In the genomic region with DNA sequence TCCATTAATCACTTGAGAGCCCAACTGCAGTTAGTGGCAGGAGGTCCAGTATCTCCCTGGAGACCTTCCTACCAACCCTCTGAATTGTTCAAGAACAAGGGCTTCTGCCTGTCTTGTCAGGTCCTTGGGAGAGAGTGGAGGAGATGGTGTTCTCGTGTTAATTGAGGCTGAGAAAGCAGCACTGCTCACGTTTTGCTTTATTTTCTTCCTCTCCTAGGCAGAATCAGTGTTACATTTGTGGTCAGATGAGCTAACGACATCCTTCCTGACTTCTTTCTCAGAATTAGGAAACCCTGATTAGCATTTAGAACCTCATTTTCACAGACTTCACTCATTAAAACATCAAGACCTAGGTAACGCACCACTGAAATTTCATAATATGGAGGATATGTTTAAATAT, we compare ENCODE assay signal across 10 cellular contexts. TPM values are rescaled to one million over a fixed set of nuclear protein-coding genes. Genes with fewer than 3 reads are reported as not detected.
DNase-seq lines count a peak whose midpoint lies in the region; ATAC-seq and TF ChIP-seq lines count a peak whose summit lies in the region.
"Had no signal": no experiment of that assay in that cellular context is flagged by ENCODE, and none has a peak within 500 bp of the region (broad histone marks: within the 10 kb centered on the region; RNA-seq: fewer than 3 reads in every experiment).

No MANE protein-coding gene starts in this region.

- H3K4me3 Mint-ChIP-seq in activated CD8-positive, alpha-beta T cell treated with anti-CD3 and anti-CD28 coated beads for 36 hours: peak overlapping the region; percentile 13
- peak overlapping the region; percentile 74 for H3K4me3 Mint-ChIP-seq in natural killer cell treated with Interleukin-12 subunit alpha and Interleukin-12 subunit beta and Interleukin-15 and Interleukin-18, amount 100 ng/mL, for 72 hours
- H3K4me3 Mint-ChIP-seq: nephron had no signal

- intact Hi-C loops in activated CD8-positive, alpha-beta T cell treated with anti-CD3 and anti-CD28 coated beads for 36 hours (cut with micrococcal nuclease): no loop called here
- intact Hi-C loops in transverse colon (cut with DNase I; ENCODE audit: low total_unique reads): no loop called here

- CTCF ChIA-PET in activated CD8-positive, alpha-beta T cell treated with anti-CD3 and anti-CD28 coated beads for 36 hours (lab: Charles Lee): interaction anchor here (1.9 to 2.4 kb wide), 2 partner anchors 26 to 166 kb away, joined by 8 to 17 read pairs; partner anchors contain the start of gene LRIG2

- in situ Hi-C loops in transverse colon (cut with MboI; ENCODE audit: low pct_ligation_motif_present in 1 of 4, low pct_unique_long_range_greater_than_20kb in 1 of 4, low sequenced_read_pairs in 3 of 4): loop anchor here (10.0 to 25.0 kb wide), 3 partner anchors 162 to 309 kb away; no protein-coding TSS in a partner anchor

- no peaks in the 10 kb centered on the region for H3K27me3 ChIP-seq in transverse colon
- H3K27me3 ChIP-seq: tibial artery had no signal

- H3K9me3 Mint-ChIP-seq in activated CD8-positive, alpha-beta T cell treated with anti-CD3 and anti-CD28 coated beads for 36 hours: no peaks in the 10 kb centered on the region
- no peaks in the 10 kb centered on the region for H3K9me3 Mint-ChIP-seq in natural killer cell treated with Interleukin-12 subunit alpha and Interleukin-12 subunit beta and Interleukin-15 and Interleukin-18, amount 100 ng/mL, for 72 hours
- H3K9me3 Mint-ChIP-seq: nephron had no signal

- WGBS in transverse colon (ENCODE audit: low coverage in 1 of 2), 2 donors: 66 to 81% methylated on average over 4 of the region's 4 CpGs

- peaks cover 4 to 37% (median 21%) of the 10 kb centered on the region in 4 donors for H3K4me1 ChIP-seq in transverse colon

- no peaks in the 10 kb centered on the region for H3K36me3 Mint-ChIP-seq in activated CD8-positive, alpha-beta T cell treated with anti-CD3 and anti-CD28 coated beads for 36 hours (ENCODE audit: low read depth)
- no peaks in the 10 kb centered on the region for H3K36me3 Mint-ChIP-seq in natural killer cell treated with Interleukin-12 subunit alpha and Interleukin-12 subunit beta and Interleukin-15 and Interleukin-18, amount 100 ng/mL, for 72 hours

- H3K36me3 ChIP-seq in transverse colon: no peaks in the 10 kb centered on the region
- H3K36me3 ChIP-seq: tibial artery had no signal

- H3K9me3 ChIP-seq in transverse colon: no peaks in the 10 kb centered on the region
- H3K9me3 ChIP-seq: tibial artery had no signal

- TF ChIP-seq EP300 in transverse colon (IDR thresholded peaks at IDR 0.05; ENCODE audit: low read depth): no peak

- POLR2A ChIA-PET in activated CD8-positive, alpha-beta T cell treated with anti-CD3 and anti-CD28 coated beads for 36 hours (lab: Charles Lee): no interaction called here

- ATAC-seq in activated CD8-positive, alpha-beta T cell treated with anti-CD3 and anti-CD28 coated beads for 36 hours: peak; percentile 78
- ATAC-seq in natural killer cell treated with Interleukin-12 subunit alpha and Interleukin-12 subunit beta and Interleukin-15 and Interleukin-18, amount 100 ng/mL, for 72 hours: peak; percentile 80 to 85
- ATAC-seq in HG03135 (IDR thresholded peaks at IDR 0.05; ENCODE audit: unreplicated experiment): no peak

- H3K27ac ChIP-seq in transverse colon: no peak overlapping the region
- H3K27ac ChIP-seq: tibial artery had no signal

- H3K27me3 Mint-ChIP-seq in activated CD8-positive, alpha-beta T cell treated with anti-CD3 and anti-CD28 coated beads for 36 hours: peaks cover 2% of the 10 kb centered on the region
- H3K27me3 Mint-ChIP-seq in natural killer cell treated with Interleukin-12 subunit alpha and Interleukin-12 subunit beta and Interleukin-15 and Interleukin-18, amount 100 ng/mL, for 72 hours: no peaks in the 10 kb centered on the region

- TF ChIP-seq POLR2A in transverse colon (IDR thresholded peaks at IDR 0.05): no peak

- H3K27ac Mint-ChIP-seq in activated CD8-positive, alpha-beta T cell treated with anti-CD3 and anti-CD28 coated beads for 36 hours: peak overlapping the region; percentile 81
- peak overlapping the region; percentile 75 to 78 for H3K27ac Mint-ChIP-seq in natural killer cell treated with Interleukin-12 subunit alpha and Interleukin-12 subunit beta and Interleukin-15 and Interleukin-18, amount 100 ng/mL, for 72 hours

- DNase-seq in NK-92 treated with Interleukin-12 subunit alpha and Interleukin-12 subunit beta, amount 100 ng/mL, for 24 hours (lab: John Stamatoyannopoulos, UW): peak; percentile 2
- DNase-seq in NK-92 (lab: John Stamatoyannopoulos, UW; ENCODE audit: unreplicated experiment) (no peak), MV-4-11 (lab: John Stamatoyannopoulos, UW) (peak; percentile 76), transverse colon (no peak), HUDEP-2 (lab: John Stamatoyannopoulos, UW; ENCODE audit: unreplicated experiment in 76 of 76) (no peak)
- DNase-seq in activated CD8-positive, alpha-beta T cell treated with anti-CD3 and anti-CD28 coated beads for 36 hours: peak; percentile 29
- DNase-seq in natural killer cell treated with Interleukin-12 subunit alpha and Interleukin-12 subunit beta and Interleukin-15 and Interleukin-18, amount 100 ng/mL, for 72 hours (ENCODE audit: low spot score): no peak
- DNase-seq: tibial artery had no signal

- no peak overlapping the region for H3K4me3 ChIP-seq in transverse colon
- H3K4me3 ChIP-seq: tibial artery had no signal

- TF ChIP-seq CTCF in activated CD8-positive, alpha-beta T cell treated with anti-CD3 and anti-CD28 coated beads for 36 hours (IDR thresholded peaks at IDR 0.05): no peak
- no peak for TF ChIP-seq CTCF in transverse colon (IDR thresholded peaks at IDR 0.05)

- peaks cover 52% of the 10 kb centered on the region for H3K4me1 Mint-ChIP-seq in activated CD8-positive, alpha-beta T cell treated with anti-CD3 and anti-CD28 coated beads for 36 hours (ENCODE audit: low read depth)
- peaks cover 49 to 58% of the 10 kb centered on the region in 2 donors for H3K4me1 Mint-ChIP-seq in natural killer cell treated with Interleukin-12 subunit alpha and Interleukin-12 subunit beta and Interleukin-15 and Interleukin-18, amount 100 ng/mL, for 72 hours (ENCODE audit: low read depth in 2 of 2)

RNA-seq across cellular contexts. Expression of gene LRIG2, which starts 26.4 kb away (rescaled TPM):
- total RNA-seq in activated CD8-positive, alpha-beta T cell treated with anti-CD3 and anti-CD28 coated beads for 36 hours: 1 to 10 TPM; 7.2 to 8.3 TPM
- total RNA-seq in natural killer cell treated with Interleukin-12 subunit alpha and Interleukin-12 subunit beta and Interleukin-15 and Interleukin-18, amount 100 ng/mL, for 72 hours: 10 to 100 TPM; 13.0 to 20.8 TPM
- 10 to 100 TPM in 3 of 4 donors, 1 to 10 TPM in 1; 9.4 to 43.7 (median 27.2) TPM for total RNA-seq in transverse colon

Comparison
In these comparisons a context has a peak if more than half of its experiments do, and no peak if none do; other contexts are left out.
1. DNase-seq: peak in NK-92 treated with Interleukin-12 subunit alpha and Interleukin-12 subunit beta, amount 100 ng/mL, for 24 hours (single experiment), MV-4-11 (single experiment) and activated CD8-positive, alpha-beta T cell treated with anti-CD3 and anti-CD28 coated beads for 36 hours (single experiment); none in NK-92 (single experiment), natural killer cell treated with Interleukin-12 subunit alpha and Interleukin-12 subunit beta and Interleukin-15 and Interleukin-18, amount 100 ng/mL, for 72 hours (single experiment), transverse colon (single experiment) and HUDEP-2 (0 of 76).